ENCODE assay signal across 15 cellular contexts in genomic region chr6:38929560-38929959, GRCh38.
DNase-seq lines count a peak whose midpoint lies in the region; ATAC-seq and TF ChIP-seq lines count a peak whose summit lies in the region.
"Had no signal": no experiment of that assay in that cellular context is flagged by ENCODE, and none has a peak within 500 bp of the region (broad histone marks: within the 10 kb centered on the region; RNA-seq: fewer than 3 reads in every experiment).

No MANE protein-coding gene starts in this region.

- H3K79me2 ChIP-seq in DND-41 (ENCODE audit: insufficient read depth, low read length) (no peaks in the 10 kb centered on the region), Loucy (ENCODE audit: insufficient read depth, low read length) (no peaks in the 10 kb centered on the region)

- H2AFZ ChIP-seq in DND-41 (ENCODE audit: low read depth, low read length) (no peak overlapping the region), Loucy (ENCODE audit: low read length) (no peak overlapping the region)
- H2AFZ ChIP-seq: GM23338 had no signal

- ATAC-seq in DND-41 (ENCODE audit: insufficient read depth, low read depth) (no peak), GM18873 (IDR thresholded peaks at IDR 0.05; ENCODE audit: low FRiP score, unreplicated experiment) (no peak), HG02763 (IDR thresholded peaks at IDR 0.05; ENCODE audit: unreplicated experiment) (no peak)
- ATAC-seq: GM12878, GM23338 had no signal

- H3K9me3 ChIP-seq in DND-41 (ENCODE audit: insufficient read depth, low read length, severe bottlenecking) (no peaks in the 10 kb centered on the region), Loucy (ENCODE audit: insufficient read depth, low read depth, low read length) (no peaks in the 10 kb centered on the region)
- H3K9me3 ChIP-seq: Caco-2 had no signal

- no peaks in the 10 kb centered on the region for H3K9me2 ChIP-seq in Loucy (replicated peaks; ENCODE audit: low read depth, low read length)

- H4K20me1 ChIP-seq in DND-41 (ENCODE audit: insufficient read depth, low read length) (no peaks in the 10 kb centered on the region), Loucy (ENCODE audit: insufficient read depth, low read length, poor library complexity, severe bottlenecking) (no peaks in the 10 kb centered on the region)

- no peaks in the 10 kb centered on the region for H3K4me1 ChIP-seq in DND-41 (ENCODE audit: insufficient read depth, low read length)
- H3K4me1 ChIP-seq in Loucy (ENCODE audit: insufficient read depth, low read length, poor library complexity, severe bottlenecking), result peaks cover 8% of the 10 kb centered on the region
- H3K4me1 ChIP-seq: Caco-2 had no signal

- H3K27ac Mint-ChIP-seq in chondrocyte (ENCODE audit: unreplicated experiment), result no peak overlapping the region
- H3K27ac Mint-ChIP-seq: B cell; CD8-positive, alpha-beta memory T cell; GM23338 had no signal

- H3K36me3 ChIP-seq in DND-41 (ENCODE audit: insufficient read depth, low read length) (no peaks in the 10 kb centered on the region), Loucy (ENCODE audit: insufficient read depth, low read length) (no peaks in the 10 kb centered on the region)

- peaks cover 43% of the 10 kb centered on the region for H3K27me3 Mint-ChIP-seq in chondrocyte (ENCODE audit: low read depth)

- no peaks in the 10 kb centered on the region for H3K4me1 Mint-ChIP-seq in chondrocyte (ENCODE audit: low read depth)
- H3K4me1 Mint-ChIP-seq: B cell; CD8-positive, alpha-beta memory T cell had no signal

- H3K4me3 Mint-ChIP-seq in chondrocyte (ENCODE audit: unreplicated experiment), result no peak overlapping the region
- H3K4me3 Mint-ChIP-seq: B cell; CD8-positive, alpha-beta memory T cell; GM23338 had no signal

- H3K36me3 Mint-ChIP-seq in chondrocyte (ENCODE audit: low read depth), result peaks cover 2% of the 10 kb centered on the region
- H3K36me3 Mint-ChIP-seq: CD8-positive, alpha-beta memory T cell had no signal

- H3K4me2 ChIP-seq in DND-41 (ENCODE audit: insufficient read depth, low read length), result no peak overlapping the region
- H3K4me2 ChIP-seq in Loucy (ENCODE audit: low read depth, low read length, poor library complexity, severe bottlenecking), result no peak overlapping the region
- H3K4me2 ChIP-seq: GM23338 had no signal

- H3K4me3 ChIP-seq in DND-41 (ENCODE audit: low read depth in 1 of 2, low read length in 2 of 2) (no peak overlapping the region), Loucy (ENCODE audit: low read length, poor library complexity, severe bottlenecking) (no peak overlapping the region)
- H3K4me3 ChIP-seq: GM12878, GM23338 had no signal

- no peak overlapping the region for H3K9ac ChIP-seq in DND-41 (ENCODE audit: low read depth, low read length)
- H3K9ac ChIP-seq in Loucy (ENCODE audit: low read depth, low read length, poor library complexity, severe bottlenecking), result no peak overlapping the region

- H3K27me3 ChIP-seq in DND-41 (ENCODE audit: insufficient read depth, low read length, poor library complexity), result peaks cover 3% of the 10 kb centered on the region
- H3K27me3 ChIP-seq in Loucy (ENCODE audit: insufficient read depth, low read length, poor library complexity, severe bottlenecking), result no peaks in the 10 kb centered on the region

- DNase-seq in DND-41, result no peak
- no peak for DNase-seq in chondrocyte (ENCODE audit: low spot score)
- DNase-seq in HUDEP-2 (lab: John Stamatoyannopoulos, UW; ENCODE audit: unreplicated experiment in 76 of 76), result no peak
- DNase-seq in NCI-H526 treated with DMSO at 0.1 percent for 48 hours (lab: John Stamatoyannopoulos, UW), result no peak
- DNase-seq: C1 segment of cervical spinal cord; Caco-2; CD8-positive, alpha-beta memory T cell; DMS53; H7 had no signal

- no peaks in the 10 kb centered on the region for H3K9me3 Mint-ChIP-seq in chondrocyte (ENCODE audit: low read depth)
- H3K9me3 Mint-ChIP-seq: CD8-positive, alpha-beta memory T cell; GM23338 had no signal

- H3F3A ChIP-seq in Loucy (ENCODE audit: low read depth), result no peaks in the 10 kb centered on the region

- TF ChIP-seq CTCF in DND-41 (IDR thresholded peaks at IDR 0.05; ENCODE audit: borderline replicate concordance, extremely low read depth, low read length, poor library complexity, severe bottlenecking) (peak; percentile 7), Loucy (conservative IDR thresholded peaks at IDR 0.05; ENCODE audit: low read length) (peak; percentile 44), chondrocyte (IDR thresholded peaks at IDR 0.05) (peak; percentile 24)

- no peak overlapping the region for H3K27ac ChIP-seq in DND-41 (ENCODE audit: low read length)
